Comparison of ENCODE assay signal across 8 cellular contexts in genomic region chr22:41526802-41527799, GRCh38. TPM values are rescaled to one million over a fixed set of nuclear protein-coding genes. Genes with fewer than 3 reads are reported as not detected.
DNase-seq lines count a peak whose midpoint lies in the region; ATAC-seq and TF ChIP-seq lines count a peak whose summit lies in the region.

No MANE protein-coding gene starts in this region.

- H3K36me3 Mint-ChIP-seq in activated naive CD4-positive, alpha-beta T cell treated with anti-CD3 and anti-CD28 coated beads, Interleukin-2, amount 10 ng/mL, durations not matched to agents 7 days and 5 days: peaks cover 29% of the 10 kb centered on the region

- H3K27ac Mint-ChIP-seq in activated naive CD4-positive, alpha-beta T cell treated with anti-CD3 and anti-CD28 coated beads, Interleukin-2, amount 10 ng/mL, durations not matched to agents 7 days and 5 days: peak overlapping the region; percentile 28

- H4K20me1 ChIP-seq in SK-N-SH (ENCODE audit: insufficient read depth): no peaks in the 10 kb centered on the region

- H3K27me3 ChIP-seq in SK-N-SH (ENCODE audit: insufficient read depth) (no peaks in the 10 kb centered on the region), left ventricle myocardium inferior (ENCODE audit: low read depth) (no peaks in the 10 kb centered on the region)

- peaks cover 19% of the 10 kb centered on the region for H3K4me1 Mint-ChIP-seq in activated naive CD4-positive, alpha-beta T cell treated with anti-CD3 and anti-CD28 coated beads, Interleukin-2, amount 10 ng/mL, durations not matched to agents 7 days and 5 days

- H3K9me3 ChIP-seq in SK-N-SH (no peaks in the 10 kb centered on the region), left ventricle myocardium inferior (replicated peaks) (no peaks in the 10 kb centered on the region)

- no peak overlapping the region for H3K4me3 Mint-ChIP-seq in activated naive CD4-positive, alpha-beta T cell treated with anti-CD3 and anti-CD28 coated beads, Interleukin-2, amount 10 ng/mL, durations not matched to agents 7 days and 5 days

- H3K36me3 ChIP-seq in SK-N-SH (replicated peaks in 1 of 2; ENCODE audit: control insufficient read depth in 1 of 2, insufficient read depth in 2 of 2, low read length in 1 of 2): peaks cover 0 to 23% of the 10 kb centered on the region in 2 experiments
- H3K36me3 ChIP-seq in left ventricle myocardium inferior: peaks cover 75% of the 10 kb centered on the region

- no peaks in the 10 kb centered on the region for H3K9me3 Mint-ChIP-seq in activated naive CD4-positive, alpha-beta T cell treated with anti-CD3 and anti-CD28 coated beads, Interleukin-2, amount 10 ng/mL, durations not matched to agents 7 days and 5 days

- TF ChIP-seq CTCF in SK-N-SH (IDR thresholded peaks at IDR 0.05): peak; percentile 65
- peak; percentile 85 for TF ChIP-seq CTCF in left ventricle myocardium inferior (IDR thresholded peaks at IDR 0.05; ENCODE audit: borderline replicate concordance)

- no peak for ATAC-seq in HG02973 (IDR thresholded peaks at IDR 0.05; ENCODE audit: unreplicated experiment)

- WGBS in SK-N-SH (ENCODE audit: low lambda C conversion rate): 95% methylated on average over 8 of the region's 32 CpGs

- H3K27ac ChIP-seq in SK-N-SH (ENCODE audit: low read depth in 2 of 2, low read length in 1 of 2) (no peak overlapping the region), left ventricle myocardium inferior (replicated peaks) (peak overlapping the region; percentile 92)

- intact Hi-C loops in left ventricle myocardium inferior (cut with micrococcal nuclease): no loop called here

- H3K4me1 ChIP-seq in SK-N-SH (ENCODE audit: control insufficient read depth in 1 of 2, insufficient read depth in 2 of 2, low read depth in 1 of 2, low read length in 1 of 2) (peaks cover 0 to 4% of the 10 kb centered on the region in 2 experiments; a peak in 1 of 4 replicates), left ventricle myocardium inferior (peaks cover 69% of the 10 kb centered on the region)

- H3K4me3 ChIP-seq in SK-N-SH (ENCODE audit: low read depth in 2 of 2, low read length in 1 of 2) (no peak overlapping the region), left ventricle myocardium inferior (no peak overlapping the region)

- POLR2A ChIA-PET in SK-N-SH (lab: Yijun Ruan, JAX): no interaction called here

- H3F3A ChIP-seq in SK-N-SH (replicated peaks; ENCODE audit: insufficient read depth): no peaks in the 10 kb centered on the region

- CTCF ChIA-PET in SK-N-SH (lab: Yijun Ruan, JAX): interaction anchor here (0.6 to 2.9 kb wide), 9 partner anchors 8 to 127 kb away, joined by 3 to 22 read pairs (median 5); no protein-coding TSS in a partner anchor
- CTCF ChIA-PET in activated naive CD4-positive, alpha-beta T cell treated with anti-CD3 and anti-CD28 coated beads, Interleukin-2, amount 10 ng/mL, durations not matched to agents 7 days and 5 days (lab: Charles Lee): interaction anchor here (0.6 to 7.2 kb wide), 18 partner anchors 9 to 127 kb away, joined by 3 to 101 read pairs (median 4); partner anchors contain the start of genes PMM1 and TOB2

- no peak for TF ChIP-seq EP300 in SK-N-SH (IDR thresholded peaks at IDR 0.05; ENCODE audit: borderline replicate concordance in 1 of 2, low read depth in 1 of 2, low read length in 1 of 2)

- no peak overlapping the region for H3K9ac ChIP-seq in SK-N-SH

- no peak overlapping the region for H2AFZ ChIP-seq in SK-N-SH (ENCODE audit: low read depth)

- no peaks in the 10 kb centered on the region for H3K9me2 ChIP-seq in SK-N-SH

- TF ChIP-seq RAD21 in SK-N-SH (IDR thresholded peaks at IDR 0.05; ENCODE audit: low read length): peak; percentile 21

- no peaks in the 10 kb centered on the region for H3K27me3 Mint-ChIP-seq in activated naive CD4-positive, alpha-beta T cell treated with anti-CD3 and anti-CD28 coated beads, Interleukin-2, amount 10 ng/mL, durations not matched to agents 7 days and 5 days

- H3K79me2 ChIP-seq in SK-N-SH (ENCODE audit: insufficient read depth): no peaks in the 10 kb centered on the region; the same call in 1 of the 2 replicates

- peak; percentile 71 for DNase-seq in DMS 273 (lab: John Stamatoyannopoulos, UW; ENCODE audit: unreplicated experiment)
- DNase-seq in DMS 273 treated with DMSO at 0.1 percent for 48 hours (lab: John Stamatoyannopoulos, UW): no peak
- DNase-seq in SK-N-SH: peak; percentile 64
- DNase-seq in activated naive CD4-positive, alpha-beta T cell treated with anti-CD3 and anti-CD28 coated beads, Interleukin-2, amount 10 ng/mL, durations not matched to agents 7 days and 5 days: peak; percentile 73
- DNase-seq in left ventricle myocardium inferior: peak; percentile 50
- DNase-seq in stimulated activated CD4-positive, alpha-beta T cell treated with anti-CD3 and anti-CD28 coated beads, Interleukin-12 subunit alpha, Interleukin-12 subunit beta, amount 100 ng/mL, for 24 hours (ENCODE audit: low read depth in 2 of 2): peak; percentile 42 to 50
- DNase-seq in NCI-H2107 (lab: John Stamatoyannopoulos, UW): no peak

- no peak overlapping the region for H3K4me2 ChIP-seq in SK-N-SH

TF ChIP-seq in SK-N-SH, 30 proteins besides CTCF, POLR2A, EP300 and RAD21:
- TF ChIP-seq JUND (IDR thresholded peaks at IDR 0.05): no peak
- TF ChIP-seq POLR2AphosphoS5 (IDR thresholded peaks at IDR 0.05; ENCODE audit: low read depth, low read length): 0 out of 2 replicates have a peak, but pooled peaks have one; percentile 9

RNA-seq across cellular contexts. Expression of gene POLR3H, which starts 17.2 kb away (rescaled TPM):
- 22.9 and 25.8 TPM in 2 replicates for polyA plus RNA-seq in SK-N-SH (2012; rRNA removed)
- 17.1 and 22.6 TPM in 2 replicates for polyA plus RNA-seq in SK-N-SH (2012; cell fraction: cytosol; rRNA removed)
- 16.8 and 21.7 TPM in 2 replicates for polyA plus RNA-seq in SK-N-SH (2012; cell fraction: nucleus; rRNA removed)
- total RNA-seq in left ventricle myocardium inferior: 15.8 TPM

RNA-seq across cellular contexts. Expression of gene CSDC2, which starts 33.7 kb away (rescaled TPM):
- 5.5 and 5.7 TPM in 2 replicates for polyA plus RNA-seq in SK-N-SH (2012; rRNA removed)
- 2.0 and 3.4 TPM in 2 replicates for polyA plus RNA-seq in SK-N-SH (2012; cell fraction: cytosol; rRNA removed)
- 11.8 and 13.9 TPM in 2 replicates for polyA plus RNA-seq in SK-N-SH (2012; cell fraction: nucleus; rRNA removed)
- total RNA-seq in left ventricle myocardium inferior: 301 TPM

RNA-seq across cellular contexts. Expression of gene ACO2, which starts 58.2 kb away (rescaled TPM):
- polyA plus RNA-seq in SK-N-SH (2012; rRNA removed): 21.1 and 47.0 TPM in 2 replicates
- 22.5 and 35.2 TPM in 2 replicates for polyA plus RNA-seq in SK-N-SH (2012; cell fraction: cytosol; rRNA removed)
- 35.9 and 40.9 TPM in 2 replicates for polyA plus RNA-seq in SK-N-SH (2012; cell fraction: nucleus; rRNA removed)
- 851 TPM for total RNA-seq in left ventricle myocardium inferior

RNA-seq across cellular contexts. Expression of gene PHF5A, which starts 58.6 kb away (rescaled TPM):
- polyA plus RNA-seq in SK-N-SH (2012; rRNA removed): 39.6 and 47.5 TPM in 2 replicates
- 47.1 and 51.5 TPM in 2 replicates for polyA plus RNA-seq in SK-N-SH (2012; cell fraction: cytosol; rRNA removed)
- 7.8 and 15.5 TPM in 2 replicates for polyA plus RNA-seq in SK-N-SH (2012; cell fraction: nucleus; rRNA removed)
- total RNA-seq in left ventricle myocardium inferior: 23.9 TPM

Comparison
In these comparisons a context has a peak if more than half of its experiments do, and no peak if none do; other contexts are left out.
1. DNase-seq: peak in DMS 273 (single experiment), SK-N-SH (single experiment), activated naive CD4-positive, alpha-beta T cell treated with anti-CD3 and anti-CD28 coated beads, Interleukin-2, amount 10 ng/mL, durations not matched to agents 7 days and 5 days (single experiment), left ventricle myocardium inferior (single experiment) and stimulated activated CD4-positive, alpha-beta T cell treated with anti-CD3 and anti-CD28 coated beads, Interleukin-12 subunit alpha, Interleukin-12 subunit beta, amount 100 ng/mL, for 24 hours (2 of 2); none in DMS 273 treated with DMSO at 0.1 percent for 48 hours (single experiment) and NCI-H2107 (single experiment).